In the genomic region with DNA sequence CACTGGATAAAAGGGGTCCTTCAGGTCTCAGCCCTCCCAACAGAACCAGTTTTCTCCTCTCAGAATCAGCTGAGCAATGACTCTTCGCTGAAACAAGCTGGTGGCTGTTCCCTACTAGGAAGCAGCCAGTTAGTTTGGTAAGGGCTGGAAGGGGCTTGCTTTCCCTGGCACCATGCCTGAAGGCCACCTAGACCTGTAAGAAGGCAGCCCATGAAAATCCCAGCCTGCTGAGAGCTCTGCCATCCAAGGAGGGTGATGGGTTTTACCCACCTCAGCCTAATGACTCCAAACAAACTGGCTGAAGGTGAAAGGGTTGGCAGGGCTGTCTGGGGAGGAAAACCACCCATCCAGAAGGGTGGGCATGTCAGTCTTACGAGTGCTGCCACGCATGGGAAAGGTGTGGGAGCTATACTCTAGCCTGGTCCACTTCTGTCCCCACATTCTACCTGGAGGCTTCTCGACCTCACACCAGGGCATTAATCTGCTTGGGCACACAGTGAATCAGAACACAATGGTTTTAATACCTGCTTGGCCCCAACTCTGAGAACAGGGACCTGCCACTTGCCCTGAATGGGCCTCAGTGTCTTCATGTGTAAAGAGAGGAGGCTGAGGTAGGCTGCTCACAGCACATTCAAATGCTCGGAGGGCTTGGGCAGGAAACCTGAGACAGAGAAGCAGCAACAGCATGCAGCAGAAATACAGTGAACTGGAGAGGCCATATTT, we compare ENCODE assay signal across 12 cellular contexts. TPM values are rescaled to one million over a fixed set of nuclear protein-coding genes. Genes with fewer than 3 reads are reported as not detected.
DNase-seq lines count a peak whose midpoint lies in the region; ATAC-seq and TF ChIP-seq lines count a peak whose summit lies in the region.
"Had no signal": no experiment of that assay in that cellular context is flagged by ENCODE, and none has a peak within 500 bp of the region (broad histone marks: within the 10 kb centered on the region; RNA-seq: fewer than 3 reads in every experiment).

No MANE protein-coding gene starts in this region.

- DNase-seq in activated CD4-positive, alpha-beta T cell treated with anti-CD3 and anti-CD28 coated beads for 36 hours, result no peak
- DNase-seq in activated CD4-positive, alpha-beta T cell treated with anti-CD3 and anti-CD28 coated beads for 4 hours, result no peak
- DNase-seq in MCF 10A (ENCODE audit: unreplicated experiment) (no peak), suprapubic skin (ENCODE audit: low spot score in 2 of 2) (peak in 1 of 2 donors; percentile 59), foreskin fibroblast (no peak), sciatic nerve (ENCODE audit: low spot score) (no peak)
- DNase-seq: DMS153; NCI-H1436 treated with DMSO at 0.1 percent for 48 hours; stimulated activated CD4-positive, alpha-beta T cell treated with anti-CD3 and anti-CD28 coated beads, Interleukin-4, amount 100 ng/mL, for 1 hour had no signal

- TF ChIP-seq CTCF in MCF 10A (IDR thresholded peaks at IDR 0.05; ENCODE audit: unreplicated experiment) (no peak), suprapubic skin (IDR thresholded peaks at IDR 0.05) (no peak), foreskin fibroblast (IDR thresholded peaks at IDR 0.05; ENCODE audit: low read depth, low read length) (no peak)

- no peaks in the 10 kb centered on the region for H3K27me3 Mint-ChIP-seq in activated CD4-positive, alpha-beta T cell treated with anti-CD3 and anti-CD28 coated beads for 36 hours
- H3K27me3 Mint-ChIP-seq in MCF 10A (ENCODE audit: insufficient read depth, unreplicated experiment), result no peaks in the 10 kb centered on the region

- H3K4me3 ChIP-seq in muscle layer of colon (ENCODE audit: low read depth in 1 of 2, low read length in 2 of 2) (no peak overlapping the region), suprapubic skin (no peak overlapping the region), foreskin fibroblast (ENCODE audit: low read depth in 1 of 2, low read length in 2 of 2) (no peak overlapping the region)
- H3K4me3 ChIP-seq: SJSA1 had no signal

- no peak overlapping the region for H3K4me3 Mint-ChIP-seq in activated CD4-positive, alpha-beta T cell treated with anti-CD3 and anti-CD28 coated beads for 36 hours
- H3K4me3 Mint-ChIP-seq in MCF 10A (ENCODE audit: unreplicated experiment), result no peak overlapping the region

- H3K9me3 Mint-ChIP-seq in activated CD4-positive, alpha-beta T cell treated with anti-CD3 and anti-CD28 coated beads for 36 hours (ENCODE audit: low read depth), result no peaks in the 10 kb centered on the region
- H3K9me3 Mint-ChIP-seq in MCF 10A (ENCODE audit: unreplicated experiment), result no peaks in the 10 kb centered on the region

- H3K36me3 ChIP-seq in muscle layer of colon (ENCODE audit: insufficient read depth, low read length) (peaks cover 88% of the 10 kb centered on the region), suprapubic skin (peaks cover 81% of the 10 kb centered on the region)

- H3K4me1 ChIP-seq in muscle layer of colon (ENCODE audit: insufficient read depth, low read length), result peaks cover 52% of the 10 kb centered on the region
- H3K4me1 ChIP-seq in suprapubic skin, result peaks cover 57% of the 10 kb centered on the region

- no peak for TF ChIP-seq POLR2A in suprapubic skin (IDR thresholded peaks at IDR 0.05)

- H3K27ac ChIP-seq in muscle layer of colon (ENCODE audit: low read depth, low read length), result peak overlapping the region; percentile 16
- H3K27ac ChIP-seq in suprapubic skin, result peak overlapping the region; percentile 76

- H3K27ac Mint-ChIP-seq in activated CD4-positive, alpha-beta T cell treated with anti-CD3 and anti-CD28 coated beads for 36 hours, result peak overlapping the region; percentile 70
- H3K27ac Mint-ChIP-seq in MCF 10A (ENCODE audit: low read depth, unreplicated experiment), result peak overlapping the region; percentile 95

- no peaks in the 10 kb centered on the region for H3K9me3 ChIP-seq in muscle layer of colon (ENCODE audit: low read length)
- no peaks in the 10 kb centered on the region for H3K9me3 ChIP-seq in suprapubic skin
- H3K9me3 ChIP-seq: SJSA1 had no signal

- CTCF ChIA-PET in activated CD4-positive, alpha-beta T cell treated with anti-CD3 and anti-CD28 coated beads for 36 hours (lab: Charles Lee), result interaction anchor here (1.4 kb wide), 1 partner anchor 8 kb away, joined by 7 read pairs; no protein-coding TSS in a partner anchor
- CTCF ChIA-PET in MCF 10A (lab: Yijun Ruan, JAX), result interaction anchor here (0.8 to 3.5 kb wide), 7 partner anchors 8 to 84 kb away, joined by 3 to 26 read pairs (median 20); no protein-coding TSS in a partner anchor

- WGBS in suprapubic skin, result 70% methylated on average over 5 of the region's 5 CpGs

- H3K9ac ChIP-seq in muscle layer of colon (ENCODE audit: low read length), result no peak overlapping the region

- ATAC-seq in activated CD4-positive, alpha-beta T cell treated with anti-CD3 and anti-CD28 coated beads for 36 hours, result no peak
- no peak for ATAC-seq in sciatic nerve
- ATAC-seq in GM21723 (IDR thresholded peaks at IDR 0.05; ENCODE audit: unreplicated experiment), result no peak

- intact Hi-C loops in activated CD4-positive, alpha-beta T cell treated with anti-CD3 and anti-CD28 coated beads for 36 hours (cut with DNase I, micrococcal nuclease), result no loop called here
- intact Hi-C loops in MCF 10A (cut with micrococcal nuclease), result loop anchor here (2.0 kb wide), 1 partner anchor 18 kb away; no protein-coding TSS in a partner anchor
- intact Hi-C loops in sciatic nerve (cut with DNase I), result no loop called here

- no TSS peak for BruUV-seq in MCF 10A (replicated peaks; lab: Mats Ljungman, UMichigan)

- POLR2A ChIA-PET in activated CD4-positive, alpha-beta T cell treated with anti-CD3 and anti-CD28 coated beads for 36 hours (lab: Charles Lee), result no interaction called here
- POLR2A ChIA-PET in MCF 10A (lab: Yijun Ruan, JAX), result interaction anchor here (0.5 to 5.5 kb wide), 12 partner anchors 8 to 69 kb away, joined by 3 to 98 read pairs (median 4); a partner anchor contains a TSS

- H3K4me1 Mint-ChIP-seq in activated CD4-positive, alpha-beta T cell treated with anti-CD3 and anti-CD28 coated beads for 36 hours, result peaks cover 35% of the 10 kb centered on the region
- peaks cover 50% of the 10 kb centered on the region for H3K4me1 Mint-ChIP-seq in MCF 10A (ENCODE audit: insufficient read depth, unreplicated experiment)

- TF ChIP-seq EP300 in suprapubic skin (IDR thresholded peaks at IDR 0.05), result no peak

- H3K27me3 ChIP-seq in muscle layer of colon (ENCODE audit: control insufficient read depth in 1 of 2, insufficient read depth in 2 of 2, low read length in 2 of 2), result no peaks in the 10 kb centered on the region
- no peaks in the 10 kb centered on the region for H3K27me3 ChIP-seq in suprapubic skin
- H3K27me3 ChIP-seq: SJSA1 had no signal

- H3K36me3 Mint-ChIP-seq in activated CD4-positive, alpha-beta T cell treated with anti-CD3 and anti-CD28 coated beads for 36 hours (ENCODE audit: low read depth), result peaks cover 48% of the 10 kb centered on the region
- peaks cover 99% of the 10 kb centered on the region for H3K36me3 Mint-ChIP-seq in MCF 10A (ENCODE audit: insufficient read depth, unreplicated experiment)

RNA-seq across cellular contexts. Expression of a gene that starts 53.1 kb away (rescaled TPM):
- total RNA-seq in activated CD4-positive, alpha-beta T cell treated with anti-CD3 and anti-CD28 coated beads for 36 hours, result 10 to 100 TPM; 92.2 to 92.7 TPM
- total RNA-seq in MCF 10A (2022), result 181 and 184 TPM in 2 replicates
- 100 to 1,000 TPM in 2 of 4 donors, 10 to 100 TPM in 2; 89.7 to 259 (median 108) TPM for total RNA-seq in suprapubic skin
- 186 TPM for total RNA-seq in sciatic nerve
